Comparison of ENCODE assay signal across 16 cellular contexts in genomic region chr1:172269084-172269483, GRCh38.
A peak's percentile ranks its signal among the peaks of the same experiment; 100 is the strongest.
DNase-seq lines count a peak whose midpoint lies in the region; ATAC-seq and TF ChIP-seq lines count a peak whose summit lies in the region.
"Had no signal": no experiment of that assay in that cellular context is flagged by ENCODE, and none has a peak within 500 bp of the region (broad histone marks: within the 10 kb centered on the region; RNA-seq: fewer than 3 reads in every experiment).

No MANE protein-coding gene starts in this region.

- in situ Hi-C loops in Panc1 (cut with HindIII; ENCODE audit: low pct_unique_long_range_greater_than_20kb, low sequenced_read_pairs) = no loop called here

- H3K36me3 Mint-ChIP-seq in activated T-cell treated with anti-CD3 and anti-CD28 coated beads, Interleukin-2, amount 50 U/mL, for 24 hours (ENCODE audit: low read depth) = no peaks in the 10 kb centered on the region
- no peaks in the 10 kb centered on the region for H3K36me3 Mint-ChIP-seq in activated T-cell treated with anti-CD3 and anti-CD28 coated beads, Interleukin-2, amount 50 U/mL, for 4 hours (ENCODE audit: insufficient read depth)
- H3K36me3 Mint-ChIP-seq: activated naive CD8-positive, alpha-beta T cell treated with anti-CD3 and anti-CD28 coated beads for 36 hours had no signal

- H3K4me3 ChIP-seq in Panc1 (ENCODE audit: low read depth in 2 of 2, low read length in 2 of 2) (no peak overlapping the region), left lung (no peak overlapping the region), stomach (no peak overlapping the region)

- no TSS peak for BruUV-seq in Panc1 (replicated peaks; lab: Mats Ljungman, UMichigan)

- no peaks in the 10 kb centered on the region for H3K9me3 Mint-ChIP-seq in activated T-cell treated with anti-CD3 and anti-CD28 coated beads, Interleukin-2, amount 50 U/mL, for 24 hours
- no peaks in the 10 kb centered on the region for H3K9me3 Mint-ChIP-seq in activated T-cell treated with anti-CD3 and anti-CD28 coated beads, Interleukin-2, amount 50 U/mL, for 4 hours
- H3K9me3 Mint-ChIP-seq: activated naive CD8-positive, alpha-beta T cell treated with anti-CD3 and anti-CD28 coated beads for 36 hours; central memory CD8-positive, alpha-beta T cell had no signal

- POLR2A ChIA-PET in Panc1 (lab: Charles Lee) = interaction anchor here (0.6 kb wide), 1 partner anchor 39 kb away, joined by 8 read pairs; no protein-coding TSS in a partner anchor

- peaks cover 19% of the 10 kb centered on the region for H3K4me1 ChIP-seq in Panc1 (ENCODE audit: control insufficient read depth, insufficient read depth, low read length)
- H3K4me1 ChIP-seq in left lung = peaks cover 6 to 11% of the 10 kb centered on the region in 2 donors
- H3K4me1 ChIP-seq in stomach = peaks cover under 1 to 33% (median 17%) of the 10 kb centered on the region in 4 donors

- no peak for TF ChIP-seq POLR2A in stomach (IDR thresholded peaks at IDR 0.05)

- intact Hi-C loops in Panc1 (cut with micrococcal nuclease; ENCODE audit: unreplicated experiment) = no loop called here
- intact Hi-C loops in left lung (cut with DNase I) = no loop called here
- intact Hi-C loops in stomach (cut with DNase I; ENCODE audit: low total_unique reads) = no loop called here

- ATAC-seq in activated T-cell treated with anti-CD3 and anti-CD28 coated beads, Interleukin-2, amount 50 U/mL, for 4 hours = no peak
- ATAC-seq in Panc1 = no peak
- peak; percentile 74 for ATAC-seq in left lung
- ATAC-seq in HG03520 (IDR thresholded peaks at IDR 0.05; ENCODE audit: unreplicated experiment) = no peak
- ATAC-seq: left ventricle myocardium superior; naive thymus-derived CD4-positive, alpha-beta T cell had no signal

- no peak for TF ChIP-seq CTCF in Panc1 (IDR thresholded peaks at IDR 0.05)
- TF ChIP-seq CTCF in left lung (IDR thresholded peaks at IDR 0.05) = no peak
- no peak for TF ChIP-seq CTCF in stomach (IDR thresholded peaks at IDR 0.05)

- no peaks in the 10 kb centered on the region for H3K9me3 ChIP-seq in Panc1 (ENCODE audit: control insufficient read depth, insufficient read depth, low read depth, low read length)
- no peaks in the 10 kb centered on the region for H3K9me3 ChIP-seq in left lung
- no peaks in the 10 kb centered on the region for H3K9me3 ChIP-seq in stomach

- no peaks in the 10 kb centered on the region for H3K27me3 Mint-ChIP-seq in activated T-cell treated with anti-CD3 and anti-CD28 coated beads, Interleukin-2, amount 50 U/mL, for 24 hours
- H3K27me3 Mint-ChIP-seq in activated T-cell treated with anti-CD3 and anti-CD28 coated beads, Interleukin-2, amount 50 U/mL, for 4 hours (ENCODE audit: low read depth) = peaks cover 2% of the 10 kb centered on the region
- H3K27me3 Mint-ChIP-seq: activated naive CD8-positive, alpha-beta T cell treated with anti-CD3 and anti-CD28 coated beads for 36 hours; central memory CD8-positive, alpha-beta T cell; naive thymus-derived CD4-positive, alpha-beta T cell had no signal

- no peak for TF ChIP-seq EP300 in stomach (IDR thresholded peaks at IDR 0.05)

- CTCF ChIA-PET in Panc1 (lab: Charles Lee) = no interaction called here

- H3K27ac ChIP-seq in Panc1 (ENCODE audit: low read length) = peak overlapping the region; percentile 78; the same call in 1 of the 2 replicates
- H3K27ac ChIP-seq in left lung = peak overlapping the region; percentile 14 to 74
- peak overlapping the region; percentile 8 to 63 (median 49) for H3K27ac ChIP-seq in stomach

- H3K4me1 Mint-ChIP-seq in activated T-cell treated with anti-CD3 and anti-CD28 coated beads, Interleukin-2, amount 50 U/mL, for 24 hours (ENCODE audit: low read depth) = peaks cover 58% of the 10 kb centered on the region
- H3K4me1 Mint-ChIP-seq in activated T-cell treated with anti-CD3 and anti-CD28 coated beads, Interleukin-2, amount 50 U/mL, for 4 hours (ENCODE audit: low read depth) = peaks cover 23% of the 10 kb centered on the region
- H3K4me1 Mint-ChIP-seq: central memory CD8-positive, alpha-beta T cell had no signal

- 25 to 58% (median 44%) methylated on average over 5 of the region's 5 CpGs for WGBS in stomach, 5 donors

- DNase-seq in activated T-cell treated with anti-CD3 and anti-CD28 coated beads, Interleukin-2, amount 50 U/mL, for 24 hours = no peak
- DNase-seq in activated T-cell treated with anti-CD3 and anti-CD28 coated beads, Interleukin-2, amount 50 U/mL, for 4 hours = no peak
- DNase-seq in Panc1 (ENCODE audit: low read depth, low spot score) (no peak), left lung (no peak), stomach (no peak), GF-D8 (lab: John Stamatoyannopoulos, UW) (no peak), GOT3 (lab: John Stamatoyannopoulos, UW) (no peak)
- DNase-seq: activated CD4-positive, alpha-beta T cell treated with anti-CD3 and anti-CD28 coated beads for 4 hours; activated naive CD8-positive, alpha-beta T cell treated with anti-CD3 and anti-CD28 coated beads for 36 hours; activated T-cell treated with anti-CD3 and anti-CD28 coated beads for 4 hours; KBM-7; left ventricle myocardium superior; naive thymus-derived CD4-positive, alpha-beta T cell; Right ventricle myocardium superior had no signal

- H3K4me3 Mint-ChIP-seq in activated T-cell treated with anti-CD3 and anti-CD28 coated beads, Interleukin-2, amount 50 U/mL, for 24 hours = no peak overlapping the region
- H3K4me3 Mint-ChIP-seq in activated T-cell treated with anti-CD3 and anti-CD28 coated beads, Interleukin-2, amount 50 U/mL, for 4 hours = no peak overlapping the region
- H3K4me3 Mint-ChIP-seq: activated naive CD8-positive, alpha-beta T cell treated with anti-CD3 and anti-CD28 coated beads for 36 hours; central memory CD8-positive, alpha-beta T cell had no signal

- H3K27ac Mint-ChIP-seq in activated T-cell treated with anti-CD3 and anti-CD28 coated beads, Interleukin-2, amount 50 U/mL, for 24 hours = peak overlapping the region; percentile 75
- H3K27ac Mint-ChIP-seq: activated naive CD8-positive, alpha-beta T cell treated with anti-CD3 and anti-CD28 coated beads for 36 hours had no signal

- H3K36me3 ChIP-seq in Panc1 (ENCODE audit: control insufficient read depth, insufficient read depth, low read length) (no peaks in the 10 kb centered on the region), left lung (no peaks in the 10 kb centered on the region), stomach (no peaks in the 10 kb centered on the region)

- H3K27me3 ChIP-seq in Panc1 (ENCODE audit: control insufficient read depth, insufficient read depth, low read length) = no peaks in the 10 kb centered on the region
- no peaks in the 10 kb centered on the region for H3K27me3 ChIP-seq in left lung
- no peaks in the 10 kb centered on the region for H3K27me3 ChIP-seq in stomach
